In the genomic region with DNA sequence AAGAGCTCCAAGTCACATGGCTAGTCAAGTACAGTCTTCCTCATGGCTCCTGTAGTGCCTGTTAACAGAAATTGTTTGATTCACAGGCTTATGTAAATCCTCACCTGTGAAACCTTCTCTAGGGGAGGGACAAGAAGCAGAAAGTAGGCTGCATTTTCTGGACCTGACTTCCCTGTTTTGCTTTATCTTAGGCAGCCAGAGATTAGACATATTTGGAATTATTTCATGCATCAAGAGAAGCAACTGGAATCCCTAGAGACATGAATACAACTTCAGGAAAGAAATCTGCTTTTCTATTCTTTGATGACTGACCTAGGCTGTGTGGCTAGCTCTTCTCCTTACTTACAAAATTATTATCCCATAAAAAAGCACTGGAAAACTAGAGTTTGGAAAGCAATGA, we compare ENCODE assay signal across 1 cellular context.
TF ChIP-seq lines count a peak whose summit lies in the region.

No MANE protein-coding gene starts in this region.

TF ChIP-seq in K562, 482 proteins besides CTCF, POLR2A, EP300 and RAD21 (continued from another document):
- TF ChIP-seq ZNF512 (tag; IDR thresholded peaks at IDR 0.05) (no peak), CTBP1 (IDR thresholded peaks at IDR 0.05; ENCODE audit: borderline replicate concordance) (no peak), CEBPZ (IDR thresholded peaks at IDR 0.05; ENCODE audit: borderline replicate concordance, low read depth, low read length) (no peak), GATA2 (CRISPR knock-in tag; IDR thresholded peaks at IDR 0.05) (no peak), DACH1 (IDR thresholded peaks at IDR 0.05; ENCODE audit: partially characterized antibody) (no peak), ZBTB49 (CRISPR knock-in tag; IDR thresholded peaks at IDR 0.05; ENCODE audit: borderline replicate concordance) (no peak), PCBP1 (IDR thresholded peaks at IDR 0.05; ENCODE audit: low read depth, low read length, poor library complexity, severe bottlenecking) (no peak), ARNT (IDR thresholded peaks at IDR 0.05) (no peak), ZNF584 (CRISPR knock-in tag; IDR thresholded peaks at IDR 0.05; ENCODE audit: low read depth) (0 out of 2 replicates have a peak, but pooled peaks have one; percentile 2), ZBTB26 (CRISPR knock-in tag; IDR thresholded peaks at IDR 0.05) (no peak), SPI1 (IDR thresholded peaks at IDR 0.05; ENCODE audit: borderline replicate concordance, low read depth, low read length) (peak; percentile 63; the same call in 1 of the 2 replicates), TEAD4 (IDR thresholded peaks at IDR 0.05; ENCODE audit: low read length) (no peak), TEAD4 (CRISPR knock-in tag; IDR thresholded peaks at IDR 0.05; ENCODE audit: borderline replicate concordance) (no peak), NCOA4 (IDR thresholded peaks at IDR 0.05; ENCODE audit: partially characterized antibody) (no peak), HIVEP1 (CRISPR knock-in tag; IDR thresholded peaks at IDR 0.05) (no peak), BCOR (IDR thresholded peaks at IDR 0.05) (no peak), POLR3G (IDR thresholded peaks at IDR 0.05; ENCODE audit: extremely low read depth, insufficient read length, insufficient replicate concordance) (no peak), PHB2 (IDR thresholded peaks at IDR 0.05; ENCODE audit: low read depth) (no peak), ZNF408 (CRISPR knock-in tag; IDR thresholded peaks at IDR 0.05; ENCODE audit: low read depth) (no peak), HCFC1 (IDR thresholded peaks at IDR 0.05; ENCODE audit: low read depth, low read length) (no peak), DPF2 (IDR thresholded peaks at IDR 0.05) (no peak), ELF4 (CRISPR knock-in tag; IDR thresholded peaks at IDR 0.05) (no peak), ZNF778 (CRISPR knock-in tag; IDR thresholded peaks at IDR 0.05) (no peak), BHLHE40 (IDR thresholded peaks at IDR 0.05; ENCODE audit: low read length) (no peak), CREB3L1 (IDR thresholded peaks at IDR 0.05; ENCODE audit: borderline replicate concordance, low read depth) (no peak), OTX1 (CRISPR knock-in tag; IDR thresholded peaks at IDR 0.05) (no peak), COPS2 (conservative IDR thresholded peaks at IDR 0.05) (no peak), SIRT6 (IDR thresholded peaks at IDR 0.05; ENCODE audit: low read depth, low read length) (no peak), ZC3H11A (IDR thresholded peaks at IDR 0.05; ENCODE audit: low read depth, low read length) (no peak), ZBTB17 (CRISPR knock-in tag; IDR thresholded peaks at IDR 0.05) (no peak), ZNF780A (CRISPR knock-in tag; IDR thresholded peaks at IDR 0.05) (no peak)
- TF ChIP-seq, protein P1, sequence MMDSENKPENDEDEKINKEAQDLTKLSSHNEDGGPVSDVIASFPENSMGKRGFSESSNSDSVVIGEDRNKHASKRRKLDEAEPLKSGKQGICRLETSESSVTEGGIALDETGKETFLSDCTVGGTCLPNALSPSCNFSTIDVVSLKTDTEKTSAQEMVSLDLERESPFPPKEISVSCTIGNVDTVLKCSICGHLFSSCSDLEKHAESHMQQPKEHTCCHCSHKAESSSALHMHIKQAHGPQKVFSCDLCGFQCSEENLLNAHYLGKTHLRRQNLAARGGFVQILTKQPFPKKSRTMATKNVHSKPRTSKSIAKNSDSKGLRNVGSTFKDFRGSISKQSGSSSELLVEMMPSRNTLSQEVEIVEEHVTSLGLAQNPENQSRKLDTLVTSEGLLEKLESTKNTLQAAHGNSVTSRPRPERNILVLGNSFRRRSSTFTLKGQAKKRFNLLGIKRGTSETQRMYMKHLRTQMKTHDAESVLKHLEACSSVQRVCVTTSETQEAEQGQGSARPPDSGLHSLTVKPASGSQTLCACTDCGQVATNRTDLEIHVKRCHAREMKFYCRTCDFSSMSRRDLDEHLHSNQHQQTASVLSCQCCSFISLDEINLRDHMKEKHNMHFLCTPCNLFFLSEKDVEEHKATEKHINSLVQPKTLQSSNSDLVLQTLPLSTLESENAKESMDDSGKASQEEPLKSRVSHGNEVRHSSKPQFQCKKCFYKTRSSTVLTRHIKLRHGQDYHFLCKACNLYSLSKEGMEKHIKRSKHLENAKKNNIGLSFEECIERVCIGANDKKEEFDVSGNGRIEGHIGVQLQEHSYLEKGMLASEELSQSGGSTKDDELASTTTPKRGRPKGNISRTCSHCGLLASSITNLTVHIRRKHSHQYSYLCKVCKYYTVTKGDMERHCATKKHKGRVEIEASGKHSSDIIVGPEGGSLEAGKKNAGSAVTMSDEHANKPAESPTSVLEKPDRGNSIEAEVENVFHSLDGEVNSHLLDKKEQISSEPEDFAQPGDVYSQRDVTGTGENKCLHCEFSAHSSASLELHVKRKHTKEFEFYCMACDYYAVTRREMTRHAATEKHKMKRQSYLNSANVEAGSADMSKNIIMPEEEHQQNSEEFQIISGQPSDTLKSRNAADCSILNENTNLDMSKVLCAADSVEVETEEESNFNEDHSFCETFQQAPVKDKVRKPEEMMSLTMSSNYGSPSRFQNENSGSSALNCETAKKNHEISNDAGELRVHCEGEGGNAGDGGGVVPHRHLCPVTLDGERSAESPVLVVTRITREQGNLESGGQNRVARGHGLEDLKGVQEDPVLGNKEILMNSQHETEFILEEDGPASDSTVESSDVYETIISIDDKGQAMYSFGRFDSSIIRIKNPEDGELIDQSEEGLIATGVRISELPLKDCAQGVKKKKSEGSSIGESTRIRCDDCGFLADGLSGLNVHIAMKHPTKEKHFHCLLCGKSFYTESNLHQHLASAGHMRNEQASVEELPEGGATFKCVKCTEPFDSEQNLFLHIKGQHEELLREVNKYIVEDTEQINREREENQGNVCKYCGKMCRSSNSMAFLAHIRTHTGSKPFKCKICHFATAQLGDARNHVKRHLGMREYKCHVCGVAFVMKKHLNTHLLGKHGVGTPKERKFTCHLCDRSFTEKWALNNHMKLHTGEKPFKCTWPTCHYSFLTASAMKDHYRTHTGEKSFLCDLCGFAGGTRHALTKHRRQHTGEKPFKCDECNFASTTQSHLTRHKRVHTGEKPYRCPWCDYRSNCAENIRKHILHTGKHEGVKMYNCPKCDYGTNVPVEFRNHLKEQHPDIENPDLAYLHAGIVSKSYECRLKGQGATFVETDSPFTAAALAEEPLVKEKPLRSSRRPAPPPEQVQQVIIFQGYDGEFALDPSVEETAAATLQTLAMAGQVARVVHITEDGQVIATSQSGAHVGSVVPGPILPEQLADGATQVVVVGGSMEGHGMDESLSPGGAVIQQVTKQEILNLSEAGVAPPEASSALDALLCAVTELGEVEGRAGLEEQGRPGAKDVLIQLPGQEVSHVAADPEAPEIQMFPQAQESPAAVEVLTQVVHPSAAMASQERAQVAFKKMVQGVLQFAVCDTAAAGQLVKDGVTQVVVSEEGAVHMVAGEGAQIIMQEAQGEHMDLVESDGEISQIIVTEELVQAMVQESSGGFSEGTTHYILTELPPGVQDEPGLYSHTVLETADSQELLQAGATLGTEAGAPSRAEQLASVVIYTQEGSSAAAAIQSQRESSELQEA (IDR thresholded peaks at IDR 0.05; ENCODE audit: low read depth) = no peak
